ENCODE assay signal across 15 cellular contexts in the genomic region with DNA sequence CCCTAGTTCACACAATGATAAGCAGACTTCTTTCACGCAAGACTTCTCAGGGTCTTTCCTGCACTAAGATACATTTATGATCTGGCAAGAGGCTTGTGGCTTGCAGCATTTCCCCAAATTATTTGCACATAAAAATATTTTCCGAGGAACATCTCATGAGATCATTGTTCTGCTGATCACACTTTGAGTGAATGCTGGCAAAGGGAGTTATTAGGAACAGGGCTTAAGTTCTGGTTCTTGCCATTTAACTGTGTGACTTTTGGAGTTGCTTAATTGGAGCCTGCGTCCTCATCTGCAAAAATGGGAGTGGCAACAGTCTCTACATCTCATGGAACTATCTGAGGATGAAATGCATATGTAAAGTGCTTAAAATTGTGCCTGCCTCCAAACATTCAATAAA. TPM values are rescaled to one million over a fixed set of nuclear protein-coding genes. Genes with fewer than 3 reads are reported as not detected.
DNase-seq lines count a peak whose midpoint lies in the region; ATAC-seq, FAIRE-seq and TF ChIP-seq lines count a peak whose summit lies in the region.
"Had no signal": no experiment of that assay in that cellular context is flagged by ENCODE, and none has a peak within 500 bp of the region (broad histone marks: within the 10 kb centered on the region; RNA-seq: fewer than 3 reads in every experiment).

No MANE protein-coding gene starts in this region.

- H3K36me3 ChIP-seq in BLaER1 (no peaks in the 10 kb centered on the region), Peyer's patch (no peaks in the 10 kb centered on the region), esophagus squamous epithelium (peaks cover 0 to 5% (median 0%) of the 10 kb centered on the region in 3 donors), spleen (no peaks in the 10 kb centered on the region)
- H3K36me3 ChIP-seq: BE2C, left lung had no signal

- no peak for TF ChIP-seq POLR2A in Peyer's patch (IDR thresholded peaks at IDR 0.05)
- TF ChIP-seq POLR2A in esophagus squamous epithelium (IDR thresholded peaks at IDR 0.05): no peak
- TF ChIP-seq POLR2A in spleen (IDR thresholded peaks at IDR 0.05): no peak
- no peak for TF ChIP-seq POLR2A in GM12891 (IDR thresholded peaks at IDR 0.05; ENCODE audit: low read depth, low read length)

- H3K27ac ChIP-seq in BLaER1 (peak overlapping the region; percentile 78; the same call in 1 of the 2 replicates), Peyer's patch (peak overlapping the region in 3 of 4 donors; percentile 61 to 76 (median 67)), esophagus squamous epithelium (peak overlapping the region; percentile 41 to 87 (median 82)), spleen (peak overlapping the region in 7 of 8 donors; percentile 33 to 82 (median 75))
- H3K27ac ChIP-seq: KMS-11 had no signal

- no peaks in the 10 kb centered on the region for H4K20me1 ChIP-seq in BLaER1

- FAIRE-seq in GM12891 (lab: Jason Lieb, UNC): no peak

- H3K4me2 ChIP-seq in BLaER1: peak overlapping the region; percentile 85
- H3K4me2 ChIP-seq: hepatocyte had no signal

- no peak for ATAC-seq in GM19397 (IDR thresholded peaks at IDR 0.05; ENCODE audit: unreplicated experiment)

- WGBS in esophagus squamous epithelium, 2 donors: 62 to 69% methylated on average over 3 of the region's 3 CpGs
- WGBS in spleen, 5 donors: 31 to 65% (median 52%) methylated on average over 3 of the region's 3 CpGs

- TF ChIP-seq CTCF in Peyer's patch (IDR thresholded peaks at IDR 0.05) (no peak), esophagus squamous epithelium (IDR thresholded peaks at IDR 0.05) (no peak), spleen (IDR thresholded peaks at IDR 0.05 in 8 of 11, conservative IDR thresholded peaks at IDR 0.05 in 3 of 11) (no peak)

- DNase-seq in Peyer's patch: no peak
- no peak for DNase-seq in esophagus squamous epithelium (lab: John Stamatoyannopoulos, UW)
- no peak for DNase-seq in spleen
- DNase-seq in GM12891 (ENCODE audit: insufficient read length, low spot score): no peak
- no peak for DNase-seq in NCI-H2171 (lab: John Stamatoyannopoulos, UW)
- DNase-seq in stimulated activated CD4-positive, alpha-beta T cell treated with anti-CD3 and anti-CD28 coated beads, Interleukin-4, amount 100 ng/mL, for 4 hours: no peak
- DNase-seq: activated CD4-positive, alpha-beta memory T cell treated with anti-CD3 and anti-CD28 coated beads for 36 hours; BE2C; effector CD8-positive, alpha-beta T cell; left lung; NCI-H187 treated with DMSO at 0.1 percent for 48 hours had no signal

- intact Hi-C loops in esophagus squamous epithelium (cut with DNase I): no loop called here
- intact Hi-C loops in spleen (cut with DNase I; ENCODE audit: low total_unique reads): no loop called here

- H3K9me3 ChIP-seq in BLaER1 (no peaks in the 10 kb centered on the region), Peyer's patch (no peaks in the 10 kb centered on the region), esophagus squamous epithelium (no peaks in the 10 kb centered on the region), spleen (no peaks in the 10 kb centered on the region)
- H3K9me3 ChIP-seq: BE2C, left lung had no signal

- H3K27me3 ChIP-seq in BLaER1 (no peaks in the 10 kb centered on the region), Peyer's patch (no peaks in the 10 kb centered on the region), esophagus squamous epithelium (no peaks in the 10 kb centered on the region), spleen (replicated peaks in 1 of 7) (no peaks in the 10 kb centered on the region)
- H3K27me3 ChIP-seq: BE2C, hepatocyte, left lung had no signal

- H3K4me3 ChIP-seq in BLaER1: no peak overlapping the region
- no peak overlapping the region for H3K4me3 ChIP-seq in Peyer's patch
- no peak overlapping the region for H3K4me3 ChIP-seq in esophagus squamous epithelium
- no peak overlapping the region for H3K4me3 ChIP-seq in spleen
- H3K4me3 ChIP-seq: hepatocyte, left lung had no signal

- no peak overlapping the region for H3K9ac ChIP-seq in BLaER1
- H3K9ac ChIP-seq: KMS-11 had no signal

- H3K4me1 ChIP-seq in BLaER1 (peaks cover 51% of the 10 kb centered on the region), Peyer's patch (peaks cover 0 to 42% (median 16%) of the 10 kb centered on the region in 4 donors), esophagus squamous epithelium (peaks cover 11 to 74% (median 41%) of the 10 kb centered on the region in 3 donors), spleen (peaks cover 26 to 62% (median 51%) of the 10 kb centered on the region in 6 donors)
- H3K4me1 ChIP-seq: BE2C had no signal

TF ChIP-seq in GM12891, 5 proteins besides CTCF, POLR2A, EP300 and RAD21:
- TF ChIP-seq SPI1 (IDR thresholded peaks at IDR 0.05; ENCODE audit: low read depth, low read length) (no peak), TAF1 (IDR thresholded peaks at IDR 0.05; ENCODE audit: low read depth, low read length) (no peak), POLR2AphosphoS5 (IDR thresholded peaks at IDR 0.05; ENCODE audit: low read depth, low read length) (no peak), PAX5 (IDR thresholded peaks at IDR 0.05; ENCODE audit: insufficient read depth, low read length, severe bottlenecking) (no peak), POU2F2 (IDR thresholded peaks at IDR 0.05; ENCODE audit: low read depth, low read length) (no peak)

RNA-seq across cellular contexts. Expression of a gene that starts 50.2 kb away (rescaled TPM):
- total RNA-seq in Peyer's patch (10 to 100 TPM; 22.3 to 73.7 (median 55.1) TPM), esophagus squamous epithelium (10 to 100 TPM; 35.2 to 62.6 (median 46.5) TPM), spleen (10 to 100 TPM; 19.7 to 63.7 (median 31.7) TPM)
- 10 to 100 TPM; 17.5 to 19.9 (median 18.9) TPM for polyA plus RNA-seq in spleen
- 42.0 TPM for polyA plus RNA-seq in GM12891 (2012; ENCODE audit: low read depth, missing spikeins)
